Comparison of ENCODE assay signal across 25 cellular contexts in the genomic region with DNA sequence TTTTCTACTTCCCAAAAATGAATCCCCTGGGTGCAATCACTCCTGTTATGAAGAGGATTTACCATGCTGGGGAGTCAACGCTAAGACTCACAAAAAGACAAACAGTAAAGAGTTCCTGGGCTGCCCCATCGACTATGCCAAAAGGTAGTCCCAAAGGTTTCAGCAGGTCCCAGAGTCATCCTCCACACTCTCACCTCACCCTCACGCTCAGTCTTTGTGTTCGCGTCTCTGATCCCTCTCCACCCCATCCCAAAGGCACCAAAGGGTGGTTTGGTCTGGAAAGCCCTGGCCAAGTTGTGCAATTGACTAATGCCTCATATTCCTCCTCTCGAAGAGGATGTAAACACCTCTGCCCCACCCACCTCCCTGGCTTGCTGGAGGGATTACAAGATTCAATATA.
"Had no signal": no experiment of that assay in that cellular context is flagged by ENCODE, and none has a peak within 500 bp of the region (broad histone marks: within the 10 kb centered on the region; RNA-seq: fewer than 3 reads in every experiment).

No MANE protein-coding gene starts in this region.

- ATAC-seq: foreskin keratinocyte; gastroesophageal sphincter; heart left ventricle; left lung; naive thymus-derived CD4-positive, alpha-beta T cell; right cardiac atrium; stimulated activated effector memory CD8-positive, alpha-beta T cell treated with anti-CD3 and anti-CD28 coated beads, Interleukin-12 subunit alpha, Interleukin-12 subunit beta, amount 100 ng/mL, for 72 hours had no signal

- H3K4me1 ChIP-seq: colonic mucosa, foreskin keratinocyte, gastroesophageal sphincter, heart left ventricle, neural progenitor cell, parathyroid adenoma, prostate gland, thyroid gland had no signal

- H3K27ac ChIP-seq: colonic mucosa, foreskin keratinocyte, gastroesophageal sphincter, heart left ventricle, hepatocyte, left lung, neural progenitor cell, parathyroid adenoma, prostate gland, sigmoid colon, stomach, thyroid gland had no signal

- H3K4me1 Mint-ChIP-seq: naive thymus-derived CD4-positive, alpha-beta T cell; nephron; neural progenitor cell; stimulated activated effector memory CD8-positive, alpha-beta T cell treated with anti-CD3 and anti-CD28 coated beads, Interleukin-12 subunit alpha, Interleukin-12 subunit beta, amount 100 ng/mL, for 72 hours had no signal

- H3K9me3 Mint-ChIP-seq: dendritic cell treated with granulocyte-macrophage colony-stimulating factor and Interleukin-4, amounts not matched to agents 40 ng/mL and 50 ng/mL, for 4 days; naive thymus-derived CD4-positive, alpha-beta T cell; nephron; neural progenitor cell; stimulated activated effector memory CD8-positive, alpha-beta T cell treated with anti-CD3 and anti-CD28 coated beads, Interleukin-12 subunit alpha, Interleukin-12 subunit beta, amount 100 ng/mL, for 72 hours had no signal

- H3K36me3 Mint-ChIP-seq: naive thymus-derived CD4-positive, alpha-beta T cell; neural progenitor cell; stimulated activated effector memory CD8-positive, alpha-beta T cell treated with anti-CD3 and anti-CD28 coated beads, Interleukin-12 subunit alpha, Interleukin-12 subunit beta, amount 100 ng/mL, for 72 hours; type B pancreatic cell had no signal

- H3K9me3 ChIP-seq: colonic mucosa, gastroesophageal sphincter, heart left ventricle, left lung, prostate gland, sigmoid colon, stomach, thyroid gland had no signal

- H3K27me3 ChIP-seq: colonic mucosa, gastroesophageal sphincter, heart left ventricle, hepatocyte, left lung, neural progenitor cell, sigmoid colon, stomach, thyroid gland had no signal

- H3K4me3 ChIP-seq: colonic mucosa, gastroesophageal sphincter, heart left ventricle, hepatocyte, left lung, neural progenitor cell, prostate gland, sigmoid colon, stomach, thyroid gland had no signal

- H3K9ac ChIP-seq: neural progenitor cell, parathyroid adenoma had no signal

- H3K27ac Mint-ChIP-seq: dendritic cell treated with granulocyte-macrophage colony-stimulating factor and Interleukin-4, amounts not matched to agents 40 ng/mL and 50 ng/mL, for 4 days; naive thymus-derived CD4-positive, alpha-beta T cell; nephron; neural progenitor cell; stimulated activated effector memory CD8-positive, alpha-beta T cell treated with anti-CD3 and anti-CD28 coated beads, Interleukin-12 subunit alpha, Interleukin-12 subunit beta, amount 100 ng/mL, for 72 hours; type B pancreatic cell had no signal

- H3K36me3 ChIP-seq: colonic mucosa, gastroesophageal sphincter, heart left ventricle, left lung, neural progenitor cell, prostate gland, sigmoid colon, stomach, thyroid gland had no signal

- DNase-seq: colonic mucosa; effector memory CD4-positive, alpha-beta T cell; foreskin keratinocyte; heart left ventricle; kidney; left lung; mesendoderm; midbrain; naive thymus-derived CD4-positive, alpha-beta T cell; right cardiac atrium; sigmoid colon; stimulated activated CD4-positive, alpha-beta T cell treated with anti-CD3 and anti-CD28 coated beads, Interleukin-2, amount 100 ng/mL, for 24 hours; stimulated activated CD4-positive, alpha-beta T cell treated with anti-CD3 and anti-CD28 coated beads, Interleukin-4, amount 100 ng/mL, for 24 hours; stimulated activated naive CD4-positive, alpha-beta T cell treated with Interleukin-2 at 50 U/mL for 16 hours; stomach; thyroid gland had no signal

- H3K4me3 Mint-ChIP-seq: dendritic cell treated with granulocyte-macrophage colony-stimulating factor and Interleukin-4, amounts not matched to agents 40 ng/mL and 50 ng/mL, for 4 days; naive thymus-derived CD4-positive, alpha-beta T cell; nephron; neural progenitor cell; stimulated activated effector memory CD8-positive, alpha-beta T cell treated with anti-CD3 and anti-CD28 coated beads, Interleukin-12 subunit alpha, Interleukin-12 subunit beta, amount 100 ng/mL, for 72 hours; type B pancreatic cell had no signal
